ENCODE assay signal across 12 cellular contexts in the genomic region with DNA sequence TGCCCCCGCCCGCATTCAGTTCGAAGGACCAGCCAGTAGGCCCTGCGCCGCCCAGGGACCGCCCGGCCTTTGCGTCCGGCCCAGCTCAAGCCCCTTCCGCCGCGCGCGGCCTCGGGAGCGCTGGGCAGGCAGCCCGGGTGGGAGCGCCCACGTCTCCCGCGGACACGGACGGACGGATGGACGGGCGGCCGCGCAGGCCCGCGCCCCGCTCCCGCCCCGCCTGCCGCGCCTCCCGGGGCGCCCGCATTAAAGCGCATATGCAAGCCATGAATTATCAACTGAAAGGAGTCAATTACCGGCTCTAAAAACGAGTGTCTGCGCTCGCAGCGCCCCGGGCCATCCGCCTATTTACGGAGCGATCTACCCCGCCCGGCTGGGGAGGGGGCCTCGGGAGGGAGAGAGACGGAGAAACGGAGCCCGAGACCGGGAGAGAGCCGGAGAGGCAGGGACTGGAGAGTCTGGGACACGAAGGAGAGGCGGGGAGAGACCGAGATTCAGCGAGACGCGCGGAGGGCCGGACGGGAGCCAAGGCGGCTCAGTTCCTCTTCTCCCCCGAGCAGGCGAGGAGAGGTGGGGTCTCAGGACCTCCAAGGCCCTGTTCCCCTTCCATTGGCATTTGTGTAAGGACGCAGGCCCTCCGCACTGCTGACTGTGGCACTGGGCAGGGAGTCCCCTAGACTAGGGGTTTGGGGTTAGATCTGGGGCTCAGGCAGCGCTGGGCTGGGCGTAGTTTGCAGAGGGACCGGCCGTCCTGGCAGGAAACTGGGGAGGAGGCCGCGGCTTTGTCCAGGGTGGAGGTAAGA. TPM values are rescaled to one million over a fixed set of nuclear protein-coding genes. Genes with fewer than 3 reads are reported as not detected.
A peak's percentile ranks its signal among the peaks of the same experiment; 100 is the strongest.
DNase-seq lines count a peak whose midpoint lies in the region; ATAC-seq, FAIRE-seq and TF ChIP-seq lines count a peak whose summit lies in the region.
"Had no signal": no experiment of that assay in that cellular context is flagged by ENCODE, and none has a peak within 500 bp of the region (broad histone marks: within the 10 kb centered on the region; RNA-seq: fewer than 3 reads in every experiment).

No MANE protein-coding gene starts in this region.

- no peak for TF ChIP-seq POLR2A in H1 (IDR thresholded peaks at IDR 0.05; ENCODE audit: control extremely low read depth in 1 of 2, low read depth in 2 of 2, low read length in 2 of 2)
- no peak for TF ChIP-seq POLR2A in transverse colon (IDR thresholded peaks at IDR 0.05)

- H3K23me2 ChIP-seq in H1 (ENCODE audit: low read depth, low read length): peaks cover 12% of the 10 kb centered on the region

- H3K4me1 ChIP-seq in H1 (replicated peaks in 1 of 4; ENCODE audit: control insufficient read depth in 3 of 4, insufficient read depth in 4 of 4, low read length in 3 of 4) (peaks cover 8 to 31% (median 23%) of the 10 kb centered on the region in 4 experiments), transverse colon (peaks cover 0 to 11% (median 7%) of the 10 kb centered on the region in 4 donors)

- intact Hi-C loops in transverse colon (cut with DNase I; ENCODE audit: low total_unique reads): no loop called here

- H3K4me3 ChIP-seq in H1 (ENCODE audit: extremely low read depth in 1 of 4, insufficient read depth in 2 of 4, low read depth in 3 of 4, low read length in 4 of 4) (peak overlapping the region; percentile 41 to 61 (median 54)), transverse colon (peak overlapping the region in 3 of 4 donors; percentile 6 to 44 (median 32))

- TF ChIP-seq EP300 in H1 (IDR thresholded peaks at IDR 0.05; ENCODE audit: borderline replicate concordance in 1 of 2, low read depth in 2 of 2, low read length in 2 of 2) (no peak), transverse colon (IDR thresholded peaks at IDR 0.05; ENCODE audit: low read depth) (no peak)

- peak overlapping the region; percentile 85; the same call in 1 of the 2 replicates for H2BK12ac ChIP-seq in H1 (ENCODE audit: low read depth, low read length)

- H4K8ac ChIP-seq in H1 (ENCODE audit: extremely low read depth, insufficient read depth, low read length): peak overlapping the region; percentile 9; the same call in 1 of the 2 replicates

- no peaks in the 10 kb centered on the region for H3K79me1 ChIP-seq in H1 (ENCODE audit: low read depth, low read length)

- POLR2A ChIA-PET in H1 (lab: Charles Lee; ENCODE audit: partially characterized antibody): interaction anchor here (1.0 to 3.9 kb wide), 10 partner anchors 12 to 84 kb away, joined by 3 to 20 read pairs (median 4); no protein-coding TSS in a partner anchor
- POLR2A ChIA-PET in RWPE1 (lab: Yijun Ruan, JAX; ENCODE audit: low non-redundant PET): no interaction called here

- H4K20me1 ChIP-seq in H1 (replicated peaks in 1 of 2; ENCODE audit: control insufficient read depth in 1 of 2, insufficient read depth in 2 of 2, low read length in 2 of 2): peaks cover 6 to 9% of the 10 kb centered on the region in 2 experiments

- H2BK120ac ChIP-seq in H1 (replicated peaks; ENCODE audit: low read depth, low read length): peak overlapping the region; percentile 16

- in situ Hi-C loops in transverse colon (cut with MboI; ENCODE audit: low pct_ligation_motif_present in 1 of 4, low pct_unique_long_range_greater_than_20kb in 1 of 4, low sequenced_read_pairs in 3 of 4): loop anchor here in 2 of 4 donors (10.0 to 25.0 kb wide), 2 partner anchors 76 to 289 kb away; no protein-coding TSS in a partner anchor

- H3K18ac ChIP-seq in H1 (ENCODE audit: extremely low read depth, low read length): peak overlapping the region; percentile 84

- H3K4me3 Mint-ChIP-seq in activated T-cell treated with anti-CD3 and anti-CD28 coated beads, Interleukin-2, amount 50 U/mL, for 24 hours: peak overlapping the region; percentile 45
- H3K4me3 Mint-ChIP-seq in mesothelial cell of epicardium: peak overlapping the region; percentile 66
- H3K4me3 Mint-ChIP-seq: activated CD8-positive, alpha-beta T cell treated with anti-CD3 and anti-CD28 coated beads, Interleukin-2, amount 10 ng/mL, durations not matched to agents 7 days and 5 days; HFFc6 had no signal

- H3K9me3 Mint-ChIP-seq in activated T-cell treated with anti-CD3 and anti-CD28 coated beads, Interleukin-2, amount 50 U/mL, for 24 hours: no peaks in the 10 kb centered on the region
- no peaks in the 10 kb centered on the region for H3K9me3 Mint-ChIP-seq in mesothelial cell of epicardium
- H3K9me3 Mint-ChIP-seq: HFFc6 had no signal

- peak overlapping the region; percentile 62 for H3K4ac ChIP-seq in H1 (replicated peaks; ENCODE audit: insufficient read length, low read depth, low read length)

- H3K36me3 ChIP-seq in H1 (ENCODE audit: control insufficient read depth in 2 of 4, insufficient read depth in 4 of 4, low read length in 3 of 4) (no peaks in the 10 kb centered on the region), transverse colon (no peaks in the 10 kb centered on the region)

- H3K56ac ChIP-seq in H1 (replicated peaks; ENCODE audit: insufficient read length, low read depth, low read length): no peak overlapping the region

- H3K9me3 ChIP-seq in H1 (ENCODE audit: insufficient read depth in 2 of 2, low read depth in 1 of 2, low read length in 1 of 2) (no peaks in the 10 kb centered on the region), transverse colon (no peaks in the 10 kb centered on the region)

- no peak overlapping the region for H4K91ac ChIP-seq in H1 (replicated peaks; ENCODE audit: insufficient read length, low read length)

- H3K14ac ChIP-seq in H1 (ENCODE audit: insufficient read length): no peak overlapping the region

- peaks cover 62% of the 10 kb centered on the region for H3K27me3 Mint-ChIP-seq in activated T-cell treated with anti-CD3 and anti-CD28 coated beads, Interleukin-2, amount 50 U/mL, for 24 hours
- peaks cover 96% of the 10 kb centered on the region for H3K27me3 Mint-ChIP-seq in mesothelial cell of epicardium (ENCODE audit: low read depth)

- no peaks in the 10 kb centered on the region for H3K36me3 Mint-ChIP-seq in activated T-cell treated with anti-CD3 and anti-CD28 coated beads, Interleukin-2, amount 50 U/mL, for 24 hours (ENCODE audit: low read depth)
- H3K36me3 Mint-ChIP-seq in mesothelial cell of epicardium: no peaks in the 10 kb centered on the region

- H3K4me1 Mint-ChIP-seq in activated T-cell treated with anti-CD3 and anti-CD28 coated beads, Interleukin-2, amount 50 U/mL, for 24 hours (ENCODE audit: low read depth): peaks cover 14% of the 10 kb centered on the region
- H3K4me1 Mint-ChIP-seq in mesothelial cell of epicardium: peaks cover 18% of the 10 kb centered on the region

- peak overlapping the region; percentile 12 for H4K5ac ChIP-seq in H1 (ENCODE audit: insufficient read length, low read depth, low read length)

- peak in 1 of 2 experiments; percentile 10; a peak in 2 of 4 replicates for TF ChIP-seq RAD21 in H1 (IDR thresholded peaks at IDR 0.05 in 1 of 2, conservative IDR thresholded peaks at IDR 0.05 in 1 of 2; ENCODE audit: low read depth in 2 of 2, low read length in 2 of 2)

- no peak for ATAC-seq in HG03520 (IDR thresholded peaks at IDR 0.05; ENCODE audit: unreplicated experiment)
- ATAC-seq: activated CD8-positive, alpha-beta T cell treated with anti-CD3 and anti-CD28 coated beads, Interleukin-2, amount 10 ng/mL, durations not matched to agents 7 days and 5 days had no signal

- no peak overlapping the region for H2AK5ac ChIP-seq in H1 (ENCODE audit: low read depth, low read length)

- H3K9ac ChIP-seq in H1 (replicated peaks in 1 of 4; ENCODE audit: extremely low read depth in 1 of 4, low read depth in 3 of 4, low read length in 3 of 4): peak overlapping the region in 1 of 4 experiments; percentile 20; a peak in 3 of 7 replicates

- CTCF ChIA-PET in H1 (lab: Charles Lee; ENCODE audit: partially characterized antibody): interaction anchor here (0.8 to 20.4 kb wide), 32 partner anchors 9 to 174 kb away, joined by 3 to 497 read pairs (median 10); a partner anchor contains a TSS
- CTCF ChIA-PET in RWPE1 (lab: Yijun Ruan, JAX): interaction anchor here (1.8 to 3.7 kb wide), 3 partner anchors 16 to 78 kb away, joined by 7 to 23 read pairs (median 8); no protein-coding TSS in a partner anchor

- no peaks in the 10 kb centered on the region for H3K79me2 ChIP-seq in H1 (ENCODE audit: control insufficient read depth in 1 of 2, insufficient read depth in 2 of 2, low read length in 2 of 2)

- WGBS in H1 (ENCODE audit: extremely low coverage in 1 of 2, insufficient coverage in 1 of 2, insufficient read length in 1 of 2, insufficient replicate concordance in 2 of 2, low coverage in 1 of 2, low lambda C conversion rate in 2 of 2, missing lambda C conversion rate in 1 of 2), 2 experiments: 5% methylated on average over 58 of the region's 76 CpGs; no CpG with 5 or more reads in 1 of the 2 experiments
- WGBS in transverse colon (ENCODE audit: low coverage in 1 of 2), 2 donors: 9 to 20% methylated on average over 6 to 73 of the region's 76 CpGs

- H2BK5ac ChIP-seq in H1 (ENCODE audit: low read depth, low read length): no peak overlapping the region; the same call in 1 of the 2 replicates

- no peak overlapping the region for H3K23ac ChIP-seq in H1 (ENCODE audit: insufficient read length)

- peaks cover 56 to 72% (median 69%) of the 10 kb centered on the region in 4 experiments for H3K27me3 ChIP-seq in H1 (replicated peaks in 1 of 4; ENCODE audit: control insufficient read depth in 3 of 4, extremely low read depth in 1 of 4, insufficient read depth in 3 of 4, low read length in 3 of 4)
- peaks cover 65% of the 10 kb centered on the region for H3K27me3 ChIP-seq in transverse colon

- H3K4me2 ChIP-seq in H1 (ENCODE audit: insufficient read depth in 1 of 2, low read depth in 2 of 2, low read length in 2 of 2): peak overlapping the region; percentile 90 to 99

- H2BK20ac ChIP-seq in H1 (ENCODE audit: low read length): peak overlapping the region; percentile 62

- peak overlapping the region; percentile 82; the same call in 1 of the 2 replicates for H2AFZ ChIP-seq in H1 (ENCODE audit: low read length)

- TF ChIP-seq CTCF in H1 (IDR thresholded peaks at IDR 0.05; ENCODE audit: control extremely low read depth in 1 of 3, insufficient read depth in 1 of 3, low read depth in 1 of 3, low read length in 3 of 3): no peak
- no peak for TF ChIP-seq CTCF in mesothelial cell of epicardium (IDR thresholded peaks at IDR 0.05; ENCODE audit: unreplicated experiment)
- TF ChIP-seq CTCF in transverse colon (IDR thresholded peaks at IDR 0.05): no peak
- no peak for TF ChIP-seq CTCF in RWPE1 (conservative IDR thresholded peaks at IDR 0.05; ENCODE audit: low read depth)

- H2BK15ac ChIP-seq in H1 (ENCODE audit: low read length): no peak overlapping the region; the same call in 1 of the 2 replicates

- FAIRE-seq in H1 (lab: Jason Lieb, UNC): peak; percentile 19
- FAIRE-seq: RCC 7860 had no signal

- no peak for DNase-seq in activated T-cell treated with anti-CD3 and anti-CD28 coated beads, Interleukin-2, amount 50 U/mL, for 24 hours
- DNase-seq in activated T-cell treated with anti-CD3 and anti-CD28 coated beads, Interleukin-2, amount 50 U/mL, for 48 hours: no peak
- DNase-seq in H1 (ENCODE audit: low read depth in 1 of 2, low spot score in 2 of 2) (peak; percentile 69 to 80), mesothelial cell of epicardium (ENCODE audit: low spot score in 2 of 2, unreplicated experiment in 2 of 2) (peak in 1 of 2 experiments; percentile 56), transverse colon (no peak), RWPE1 (ENCODE audit: low spot score) (no peak), hippocampal formation (lab: John Stamatoyannopoulos, UW) (no peak)
- DNase-seq: activated CD8-positive, alpha-beta T cell treated with anti-CD3 and anti-CD28 coated beads, Interleukin-2, amount 10 ng/mL, durations not matched to agents 7 days and 5 days; HFFc6 had no signal

- H3K27ac ChIP-seq in H1 (ENCODE audit: low read depth, low read length) (no peak overlapping the region), transverse colon (no peak overlapping the region), RWPE1 (no peak overlapping the region)

- no peak overlapping the region for H3K27ac Mint-ChIP-seq in activated T-cell treated with anti-CD3 and anti-CD28 coated beads, Interleukin-2, amount 50 U/mL, for 24 hours
- peak overlapping the region; percentile 27 for H3K27ac Mint-ChIP-seq in mesothelial cell of epicardium
- H3K27ac Mint-ChIP-seq: activated CD8-positive, alpha-beta T cell treated with anti-CD3 and anti-CD28 coated beads, Interleukin-2, amount 10 ng/mL, durations not matched to agents 7 days and 5 days; HFFc6 had no signal

RNA-seq across cellular contexts. Expression of a gene that starts 41.3 kb away (rescaled TPM):
- 0.30 TPM in 1 of 2 replicates, not detected in the other for total RNA-seq in H1 (2021; fragmentation: NEBNext Ultra II Directional; extraction: Animal tissue kit (Norgen Biotek cat#: 25700))
- 0.23 and 0.36 TPM in 2 replicates for polyA plus RNA-seq in H1 (2011; rRNA removed)
- polyA plus RNA-seq in H1 (2011; cell fraction: cytosol; rRNA removed): 0.26 TPM
- polyA plus RNA-seq in H1 (2011; cell fraction: nucleus; rRNA removed): 0.53 TPM
- polyA plus RNA-seq in H1 (2012, experiment 1 of 2): 0.24 to 0.30 TPM (median 0.27 TPM) in 4 replicates
- polyA plus RNA-seq in H1 (2012, experiment 2 of 2): 0.12 TPM
- 0.06 TPM for polyA plus RNA-seq in H1 (2013, experiment 1 of 2)
- 0.09 TPM for polyA plus RNA-seq in H1 (2013, experiment 2 of 2)
- 0.07 and 0.41 TPM in 2 replicates for polyA minus RNA-seq in H1 (2011; rRNA and poly(A)+ RNA removed)
- 0.51 TPM for polyA minus RNA-seq in H1 (2011; cell fraction: cytosol; rRNA and poly(A)+ RNA removed)
- 0.20 TPM for polyA minus RNA-seq in H1 (2011; cell fraction: nucleus; rRNA and poly(A)+ RNA removed)
- total RNA-seq in mesothelial cell of epicardium: not detected in 3 replicates
- not detected for total RNA-seq in transverse colon
- total RNA-seq: HFFc6 had no signal
- polyA plus RNA-seq: BJ had no signal

RNA-seq across cellular contexts. Expression of a gene that starts 54.2 kb away (rescaled TPM):
- 43.5 and 47.3 TPM in 2 replicates for total RNA-seq in H1 (2021; fragmentation: NEBNext Ultra II Directional; extraction: Animal tissue kit (Norgen Biotek cat#: 25700))
- 41.2 and 67.2 TPM in 2 replicates for polyA plus RNA-seq in H1 (2011; rRNA removed)
- 55.2 TPM for polyA plus RNA-seq in H1 (2011; cell fraction: cytosol; rRNA removed)
- 219 TPM for polyA plus RNA-seq in H1 (2011; cell fraction: nucleus; rRNA removed)
- polyA plus RNA-seq in H1 (2012, experiment 1 of 2): 49.6 to 60.3 TPM (median 56.9 TPM) in 4 replicates
- 29.1 TPM for polyA plus RNA-seq in H1 (2012, experiment 2 of 2)
- 11.5 TPM for polyA plus RNA-seq in H1 (2013, experiment 1 of 2)
- polyA plus RNA-seq in H1 (2013, experiment 2 of 2): 10.3 TPM
- 25.1 and 26.5 TPM in 2 replicates for polyA minus RNA-seq in H1 (2011; rRNA and poly(A)+ RNA removed)
- 23.8 TPM for polyA minus RNA-seq in H1 (2011; cell fraction: cytosol; rRNA and poly(A)+ RNA removed)
- 51.8 TPM for polyA minus RNA-seq in H1 (2011; cell fraction: nucleus; rRNA and poly(A)+ RNA removed)
- total RNA-seq in mesothelial cell of epicardium (27.4 to 35.0 TPM (median 34.8 TPM) in 3 replicates), transverse colon (100 to 1,000 TPM in 2 of 4 donors, 10 to 100 TPM in 2; 90.8 to 349 (median 141) TPM)

Comparison
In these comparisons a context has a peak if more than half of its experiments do, and no peak if none do; other contexts are left out.
1. DNase-seq: peak in H1 (2 of 2); none in activated T-cell treated with anti-CD3 and anti-CD28 coated beads, Interleukin-2, amount 50 U/mL, for 24 hours (single experiment), activated T-cell treated with anti-CD3 and anti-CD28 coated beads, Interleukin-2, amount 50 U/mL, for 48 hours (0 of 2), transverse colon (single experiment), RWPE1 (single experiment) and hippocampal formation (0 of 2).